ENCODE assay signal across 9 cellular contexts in genomic region chr1:208233546-208233945, GRCh38. TPM values are rescaled to one million over a fixed set of nuclear protein-coding genes. Genes with fewer than 3 reads are reported as not detected.
DNase-seq lines count a peak whose midpoint lies in the region; ATAC-seq and TF ChIP-seq lines count a peak whose summit lies in the region.
"Had no signal": no experiment of that assay in that cellular context is flagged by ENCODE, and none has a peak within 500 bp of the region (broad histone marks: within the 10 kb centered on the region; RNA-seq: fewer than 3 reads in every experiment).

No MANE protein-coding gene starts in this region.

- H3K4me1 Mint-ChIP-seq in nephron progenitor cell (peaks cover 100% of the 10 kb centered on the region), T-cell (peaks cover 16 to 21% (median 17%) of the 10 kb centered on the region in 3 donors)

- intact Hi-C loops in dorsolateral prefrontal cortex (cut with DNase I), result no loop called here

- peak overlapping the region in 4 of 59 donors; percentile 6 to 35 (median 16) for H3K4me3 ChIP-seq in dorsolateral prefrontal cortex

- H3K27me3 ChIP-seq in dorsolateral prefrontal cortex, result peaks cover 0 to 69% (median 0%) of the 10 kb centered on the region in 45 donors

- no peak for ATAC-seq in T-cell (replicated peaks in 1 of 4)
- ATAC-seq in HG03432 (IDR thresholded peaks at IDR 0.05; ENCODE audit: unreplicated experiment), result no peak

- H3K27me3 Mint-ChIP-seq in nephron progenitor cell (ENCODE audit: low read depth, poor library complexity) (peaks cover 28% of the 10 kb centered on the region), T-cell (peaks cover 32 to 42% of the 10 kb centered on the region in 2 donors)

- POLR2A ChIA-PET in T-cell (lab: Charles Lee), result no interaction called here

- peaks cover 11% of the 10 kb centered on the region for H3K36me3 Mint-ChIP-seq in nephron progenitor cell (ENCODE audit: low read depth)
- H3K36me3 Mint-ChIP-seq in T-cell, result no peaks in the 10 kb centered on the region

- TF ChIP-seq CTCF in dorsolateral prefrontal cortex (IDR thresholded peaks at IDR 0.05 in 54 of 56, conservative IDR thresholded peaks at IDR 0.05 in 2 of 56; ENCODE audit: low read depth in 1 of 56, partially characterized antibody in 56 of 56) (peak in 5 of 56 donors; percentile 7 to 34 (median 12)), nephron progenitor cell (IDR thresholded peaks at IDR 0.05) (no peak)

- peak overlapping the region in 17 of 59 donors; percentile 3 to 71 (median 27) for H3K27ac ChIP-seq in dorsolateral prefrontal cortex

- H3K27ac Mint-ChIP-seq in nephron progenitor cell (no peak overlapping the region), T-cell (no peak overlapping the region)

- peak; percentile 94 for DNase-seq in DMS53 treated with DMSO at 0.1 percent for 48 hours (lab: John Stamatoyannopoulos, UW; ENCODE audit: unreplicated experiment)
- peak; percentile 93 for DNase-seq in NCI-H2196 (lab: John Stamatoyannopoulos, UW; ENCODE audit: unreplicated experiment)
- peak in 8 of 10 donors; percentile 50 to 76 (median 68) for DNase-seq in dorsolateral prefrontal cortex
- DNase-seq in nephron progenitor cell, result no peak
- DNase-seq in T-cell, result no peak
- DNase-seq in cortex of kidney (lab: John Stamatoyannopoulos, UW), result no peak
- DNase-seq in activated CD4-positive, alpha-beta T cell treated with anti-CD3 and anti-CD28 coated beads, Interleukin-2, amount 50 U/mL, for 4 hours, result no peak
- DNase-seq: AML-193 had no signal

- CTCF ChIA-PET in T-cell (lab: Charles Lee), result interaction anchor here in 1 of 2 donors (2.1 kb wide), 1 partner anchor 11 kb away, joined by 7 read pairs; the partner anchor contains the start of gene PLXNA2

- H3K4me3 Mint-ChIP-seq in nephron progenitor cell (peak overlapping the region; percentile 29), T-cell (no peak overlapping the region)

- H3K9me3 Mint-ChIP-seq in nephron progenitor cell (peaks cover 4% of the 10 kb centered on the region), T-cell (no peaks in the 10 kb centered on the region)

RNA-seq across cellular contexts. Expression of gene PLXNA2, which starts 10.6 kb away (rescaled TPM):
- total RNA-seq in dorsolateral prefrontal cortex, result 100 to 1,000 TPM in 36 of 120 experiments, 10 to 100 TPM in 84; 39.8 to 132 (median 90.8) TPM
- total RNA-seq in T-cell, result 1 to 10 TPM; 1.3 to 2.6 (median 2.2) TPM

Comparison
In these comparisons a context has a peak if more than half of its experiments do, and no peak if none do; other contexts are left out.
1. DNase-seq: peak in DMS53 treated with DMSO at 0.1 percent for 48 hours (single experiment), NCI-H2196 (single experiment) and dorsolateral prefrontal cortex (8 of 10); none in nephron progenitor cell (single experiment), T-cell (0 of 34), cortex of kidney (single experiment) and activated CD4-positive, alpha-beta T cell treated with anti-CD3 and anti-CD28 coated beads, Interleukin-2, amount 50 U/mL, for 4 hours (0 of 2).
2. RNA of gene PLXNA2, which starts 10.6 kb away (total RNA-seq): 39.8 to 132 TPM in dorsolateral prefrontal cortex; 1.3 to 2.6 TPM in T-cell; every median in the first group is over 10 times any median in the second.